12 cellular contexts compared by ENCODE assay signal in the genomic region with DNA sequence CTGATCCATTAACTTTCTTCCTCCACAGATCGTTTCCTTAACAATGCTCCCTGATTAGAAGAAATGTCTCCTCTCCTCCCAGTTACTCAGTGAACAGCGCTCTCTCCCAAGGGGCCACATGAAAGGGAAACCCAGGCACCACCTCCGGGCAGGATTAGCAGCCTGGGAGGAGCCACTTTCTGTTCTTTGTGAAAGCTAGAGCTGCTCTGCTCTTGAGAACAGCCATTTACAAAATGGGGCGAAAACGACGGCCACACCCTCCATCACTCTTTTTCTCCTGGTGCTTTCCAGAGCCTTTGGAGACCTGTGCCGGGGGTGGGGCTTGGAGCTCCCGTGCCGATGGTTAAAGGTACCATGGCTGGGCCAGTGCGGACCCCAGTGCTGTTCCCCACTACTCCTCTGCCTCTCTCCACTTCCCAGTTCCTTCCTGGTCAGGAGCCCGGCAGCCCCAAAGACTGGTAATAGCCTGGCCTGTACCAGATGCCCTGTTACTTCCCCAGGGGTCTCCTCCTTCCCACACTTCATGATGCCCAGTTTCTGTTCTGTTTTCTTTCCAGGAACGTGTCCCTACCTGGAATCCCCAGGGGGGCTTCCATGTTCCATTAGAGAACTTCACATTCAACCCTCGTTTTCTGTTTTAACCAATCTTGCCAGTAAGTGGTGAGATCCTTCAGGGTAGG.
DNase-seq lines count a peak whose midpoint lies in the region; ATAC-seq and TF ChIP-seq lines count a peak whose summit lies in the region.
"Had no signal": no experiment of that assay in that cellular context is flagged by ENCODE, and none has a peak within 500 bp of the region (broad histone marks: within the 10 kb centered on the region; RNA-seq: fewer than 3 reads in every experiment).

No MANE protein-coding gene starts in this region.

- no peak overlapping the region for H2AK5ac ChIP-seq in neuronal stem cell (ENCODE audit: low read depth, low read length)

- peaks cover 0 to 70% of the 10 kb centered on the region in 2 donors for H3K36me3 ChIP-seq in neuronal stem cell (replicated peaks in 1 of 2; ENCODE audit: control insufficient read depth in 2 of 2, insufficient read depth in 2 of 2, low read length in 2 of 2)
- H3K36me3 ChIP-seq: left ventricle myocardium inferior had no signal

- H4K8ac ChIP-seq in neuronal stem cell (ENCODE audit: low read depth, low read length): no peak overlapping the region

- no peak overlapping the region for H2AFZ ChIP-seq in neuronal stem cell (ENCODE audit: low read length)

- no peak overlapping the region for H3K23ac ChIP-seq in neuronal stem cell (ENCODE audit: low read depth, low read length, poor library complexity)

- H3K4me3 ChIP-seq in GM12875 (ENCODE audit: low read depth, low read length): peak overlapping the region; percentile 41
- H3K4me3 ChIP-seq in fibroblast of pulmonary artery (replicated peaks; ENCODE audit: low read depth, low read length): no peak overlapping the region
- no peak overlapping the region for H3K4me3 ChIP-seq in neuronal stem cell (ENCODE audit: low read length in 2 of 2)
- H3K4me3 ChIP-seq: left ventricle myocardium inferior had no signal

- H2BK120ac ChIP-seq in neuronal stem cell (ENCODE audit: low read depth, low read length): no peak overlapping the region

- TF ChIP-seq CTCF in GM12875 (IDR thresholded peaks at IDR 0.05; ENCODE audit: borderline replicate concordance, insufficient read depth, low read depth, low read length) (no peak), RWPE1 (conservative IDR thresholded peaks at IDR 0.05; ENCODE audit: low read depth) (no peak), fibroblast of pulmonary artery (IDR thresholded peaks at IDR 0.05; ENCODE audit: low read length, missing control alignments) (no peak)

- H2BK12ac ChIP-seq in neuronal stem cell (ENCODE audit: low read length): no peak overlapping the region

- peak overlapping the region; percentile 48 for H3K4me2 ChIP-seq in neuronal stem cell (ENCODE audit: insufficient read depth, low read length, poor library complexity, severe bottlenecking)

- no peak for ATAC-seq in GM21786 (IDR thresholded peaks at IDR 0.05; ENCODE audit: unreplicated experiment)
- ATAC-seq: stimulated activated naive B cell treated with anti-CD40 and anti-IgM and Interleukin-4, amounts not matched to agents 10 μg/mL and 1 μg/mL and 100 μg/mL, for 72 hours had no signal

- CTCF ChIA-PET in RWPE1 (lab: Yijun Ruan, JAX): no interaction called here

- POLR2A ChIA-PET in RWPE1 (lab: Yijun Ruan, JAX; ENCODE audit: low non-redundant PET): no interaction called here

- H3K27ac ChIP-seq in RWPE1 (no peak overlapping the region), neuronal stem cell (replicated peaks; ENCODE audit: low read length) (peak overlapping the region; percentile 64)
- H3K27ac ChIP-seq: left ventricle myocardium inferior had no signal

- H2BK5ac ChIP-seq in neuronal stem cell (ENCODE audit: low read length): no peak overlapping the region

- H3K18ac ChIP-seq in neuronal stem cell (ENCODE audit: low read length): peak overlapping the region; percentile 79

- no peaks in the 10 kb centered on the region for H3K27me3 ChIP-seq in neuronal stem cell (ENCODE audit: control insufficient read depth in 3 of 3, insufficient read depth in 3 of 3, low read depth in 1 of 3, low read length in 3 of 3)

- no CpG with 5 or more reads among the region's 13 CpGs for WGBS in neuronal stem cell (ENCODE audit: extremely low coverage in 2 of 2, insufficient read length in 2 of 2, insufficient replicate concordance in 1 of 2), 2 donors

- H3K79me1 ChIP-seq in neuronal stem cell (ENCODE audit: low read depth, low read length): no peaks in the 10 kb centered on the region

- no peak overlapping the region for H3K9ac ChIP-seq in neuronal stem cell (ENCODE audit: low read depth, low read length, poor library complexity)

- no peak overlapping the region for H2BK15ac ChIP-seq in neuronal stem cell (ENCODE audit: low read length)

- no peak overlapping the region for H3K14ac ChIP-seq in neuronal stem cell (ENCODE audit: low read length)

- H3K9me3 ChIP-seq in neuronal stem cell (replicated peaks in 1 of 2; ENCODE audit: control insufficient read depth in 2 of 2, insufficient read depth in 1 of 2, low read depth in 1 of 2, low read length in 2 of 2): peaks cover 0 to 27% of the 10 kb centered on the region in 2 donors

- no peak overlapping the region for H4K91ac ChIP-seq in neuronal stem cell (ENCODE audit: low read depth, low read length, poor library complexity)

- no peak overlapping the region for H3K4ac ChIP-seq in neuronal stem cell (ENCODE audit: low read length)

- peaks cover 0 to 19% of the 10 kb centered on the region in 2 donors for H3K4me1 ChIP-seq in neuronal stem cell (ENCODE audit: control insufficient read depth in 2 of 2, insufficient read depth in 1 of 2, low read depth in 1 of 2, low read length in 2 of 2)
- H3K4me1 ChIP-seq: left ventricle myocardium inferior had no signal

- DNase-seq in RWPE1 (ENCODE audit: low spot score) (peak; percentile 25), fibroblast of pulmonary artery (ENCODE audit: low read depth) (peak; percentile 14), neuronal stem cell (ENCODE audit: low spot score) (peak; percentile 36), NCI-H146 treated with DMSO at 0.1 percent for 48 hours (lab: John Stamatoyannopoulos, UW; ENCODE audit: unreplicated experiment) (no peak), SHP77 treated with DMSO at 0.1 percent for 48 hours (lab: John Stamatoyannopoulos, UW) (no peak), NK-92 (lab: John Stamatoyannopoulos, UW; ENCODE audit: unreplicated experiment) (no peak)
- DNase-seq: effector CD4-positive, alpha-beta T cell; left ventricle myocardium inferior; NCI-H524; stimulated activated naive B cell treated with anti-CD40 and anti-IgM and Interleukin-4, amounts not matched to agents 10 μg/mL and 1 μg/mL and 100 μg/mL, for 72 hours had no signal

Comparison
In these comparisons a context has a peak if more than half of its experiments do, and no peak if none do; other contexts are left out.
1. DNase-seq: peak in RWPE1 (single experiment), fibroblast of pulmonary artery (single experiment) and neuronal stem cell (single experiment); none in NCI-H146 treated with DMSO at 0.1 percent for 48 hours (single experiment), SHP77 treated with DMSO at 0.1 percent for 48 hours (single experiment) and NK-92 (single experiment).